Comparison of ENCODE assay signal across 32 cellular contexts in genomic region chr3:43962043-43962442, GRCh38.
"Had no signal": no experiment of that assay in that cellular context is flagged by ENCODE, and none has a peak within 500 bp of the region (broad histone marks: within the 10 kb centered on the region; RNA-seq: fewer than 3 reads in every experiment).

No MANE protein-coding gene starts in this region.

- H3K9me3 Mint-ChIP-seq: activated B cell treated with CpG ODN at 0.5 μM for 24 hours; activated CD4-positive, alpha-beta memory T cell treated with anti-CD3 and anti-CD28 coated beads for 36 hours; activated CD4-positive, alpha-beta T cell treated with anti-CD3 and anti-CD28 coated beads, Interleukin-2, amount 10 ng/mL, durations not matched to agents 7 days and 5 days; activated CD8-positive, alpha-beta T cell treated with anti-CD3 and anti-CD28 coated beads for 36 hours; activated naive CD4-positive, alpha-beta T cell treated with anti-CD3 and anti-CD28 coated beads for 36 hours; activated naive CD4-positive, alpha-beta T cell treated with anti-CD3 and anti-CD28 coated beads, Interleukin-2, amount 50 U/mL, for 72 hours; activated T-cell treated with anti-CD3 and anti-CD28 coated beads, Interleukin-2, amount 50 U/mL, for 4 hours; activated T-cell treated with anti-CD3 and anti-CD28 coated beads, Interleukin-2, amount 50 U/mL, for 72 hours; activated T-helper 1 cell treated with anti-CD3 and anti-CD28 coated beads, Interleukin-12 subunit alpha, Interleukin-12 subunit beta, Interleukin-2, Interleukin-4 antibody, amounts not matched to agents 30 ng/mL and 10 ng/mL and 1 ng/mL, durations not matched to agents 14 hours and 24 hours and 36 hours; activated T-helper 17 cell treated with anti-CD3 and anti-CD28 coated beads, Interleukin-2, amount 50 U/mL, for 72 hours; T-helper 1 cell treated with Interleukin-12 subunit alpha and Interleukin-12 subunit beta and Interleukin-4 antibody, amounts not matched to agents 30 μg/mL and 1 μg/mL, for 36 hours; T-helper 2 cell treated with Interferon-gamma antibody and Interleukin-4, amounts not matched to agents 5 μg/mL and 100 μg/mL, for 36 hours had no signal

- H3K27ac ChIP-seq: adrenal gland, body of pancreas, brain microvascular endothelial cell, breast epithelium, VCaP had no signal

- H3K4me3 ChIP-seq: adrenal gland, body of pancreas, breast epithelium had no signal

- H3K9me3 ChIP-seq: adrenal gland, body of pancreas, breast epithelium had no signal

- ATAC-seq: activated CD8-positive, alpha-beta T cell treated with anti-CD3 and anti-CD28 coated beads for 36 hours; activated naive CD4-positive, alpha-beta T cell treated with anti-CD3 and anti-CD28 coated beads, Interleukin-2, amount 50 U/mL, for 72 hours; activated T-cell treated with anti-CD3 and anti-CD28 coated beads, Interleukin-2, amount 50 U/mL, for 4 hours; activated T-cell treated with anti-CD3 and anti-CD28 coated beads, Interleukin-2, amount 50 U/mL, for 72 hours; activated T-helper 17 cell treated with anti-CD3 and anti-CD28 coated beads, Interleukin-2, amount 50 U/mL, for 72 hours; body of pancreas had no signal

- H3K27ac Mint-ChIP-seq: activated B cell treated with CpG ODN at 0.5 μM for 24 hours; activated CD4-positive, alpha-beta memory T cell treated with anti-CD3 and anti-CD28 coated beads for 36 hours; activated CD4-positive, alpha-beta T cell treated with anti-CD3 and anti-CD28 coated beads, Interleukin-2, amount 10 ng/mL, durations not matched to agents 7 days and 5 days; activated CD8-positive, alpha-beta T cell treated with anti-CD3 and anti-CD28 coated beads for 36 hours; activated naive CD4-positive, alpha-beta T cell treated with anti-CD3 and anti-CD28 coated beads for 36 hours; activated naive CD4-positive, alpha-beta T cell treated with anti-CD3 and anti-CD28 coated beads, Interleukin-2, amount 50 U/mL, for 72 hours; activated T-cell treated with anti-CD3 and anti-CD28 coated beads, Interleukin-2, amount 50 U/mL, for 72 hours; activated T-helper 1 cell treated with anti-CD3 and anti-CD28 coated beads, Interleukin-12 subunit alpha, Interleukin-12 subunit beta, Interleukin-2, Interleukin-4 antibody, amounts not matched to agents 30 ng/mL and 10 ng/mL and 1 ng/mL, durations not matched to agents 14 hours and 24 hours and 36 hours; activated T-helper 17 cell treated with anti-CD3 and anti-CD28 coated beads, Interleukin-2, amount 50 U/mL, for 72 hours; T-helper 1 cell treated with Interleukin-12 subunit alpha and Interleukin-12 subunit beta and Interleukin-4 antibody, amounts not matched to agents 30 μg/mL and 1 μg/mL, for 36 hours; T-helper 2 cell treated with Interferon-gamma antibody and Interleukin-4, amounts not matched to agents 5 μg/mL and 100 μg/mL, for 36 hours had no signal

- H3K4me3 Mint-ChIP-seq: activated B cell treated with CpG ODN at 0.5 μM for 24 hours; activated CD4-positive, alpha-beta memory T cell treated with anti-CD3 and anti-CD28 coated beads for 36 hours; activated CD4-positive, alpha-beta T cell treated with anti-CD3 and anti-CD28 coated beads, Interleukin-2, amount 10 ng/mL, durations not matched to agents 7 days and 5 days; activated CD8-positive, alpha-beta T cell treated with anti-CD3 and anti-CD28 coated beads for 36 hours; activated naive CD4-positive, alpha-beta T cell treated with anti-CD3 and anti-CD28 coated beads for 36 hours; activated T-cell treated with anti-CD3 and anti-CD28 coated beads, Interleukin-2, amount 50 U/mL, for 4 hours; activated T-cell treated with anti-CD3 and anti-CD28 coated beads, Interleukin-2, amount 50 U/mL, for 72 hours; activated T-helper 1 cell treated with anti-CD3 and anti-CD28 coated beads, Interleukin-12 subunit alpha, Interleukin-12 subunit beta, Interleukin-2, Interleukin-4 antibody, amounts not matched to agents 30 ng/mL and 10 ng/mL and 1 ng/mL, durations not matched to agents 14 hours and 24 hours and 36 hours; activated T-helper 17 cell treated with anti-CD3 and anti-CD28 coated beads, Interleukin-2, amount 50 U/mL, for 72 hours; T-helper 1 cell treated with Interleukin-12 subunit alpha and Interleukin-12 subunit beta and Interleukin-4 antibody, amounts not matched to agents 30 μg/mL and 1 μg/mL, for 36 hours; T-helper 2 cell treated with Interferon-gamma antibody and Interleukin-4, amounts not matched to agents 5 μg/mL and 100 μg/mL, for 36 hours had no signal

- H3K4me1 ChIP-seq: adrenal gland, body of pancreas, breast epithelium had no signal

- H3K4me1 Mint-ChIP-seq: activated B cell treated with CpG ODN at 0.5 μM for 24 hours; activated T-helper 17 cell treated with anti-CD3 and anti-CD28 coated beads, Interleukin-2, amount 50 U/mL, for 72 hours had no signal

- H3K27me3 ChIP-seq: body of pancreas, brain microvascular endothelial cell, breast epithelium had no signal

- DNase-seq: activated B cell treated with CpG ODN at 0.5 μM for 24 hours; activated CD4-positive, alpha-beta memory T cell treated with anti-CD3 and anti-CD28 coated beads for 36 hours; activated CD4-positive, alpha-beta T cell treated with anti-CD3 and anti-CD28 coated beads for 4 hours; activated CD4-positive, alpha-beta T cell treated with anti-CD3 and anti-CD28 coated beads, Interleukin-2, amount 10 ng/mL, durations not matched to agents 7 days and 5 days; activated CD4-positive, CD25-positive, alpha-beta regulatory T cell treated with anti-CD3 and anti-CD28 coated beads, Interleukin-2, amount 50 U/mL, for 72 hours; activated CD8-positive, alpha-beta memory T cell treated with anti-CD3 and anti-CD28 coated beads, Interleukin-2, amount 50 U/mL, for 4 hours; activated CD8-positive, alpha-beta T cell treated with anti-CD3 and anti-CD28 coated beads for 36 hours; activated effector memory CD4-positive, alpha-beta T cell treated with anti-CD3 and anti-CD28 coated beads, Interleukin-2, amount 50 U/mL, for 16 hours; activated gamma-delta T cell treated with Interleukin-2 at 50 U/mL for 16 hours; activated naive CD4-positive, alpha-beta T cell; activated naive CD4-positive, alpha-beta T cell treated with anti-CD3 and anti-CD28 coated beads for 36 hours; activated naive CD4-positive, alpha-beta T cell treated with anti-CD3 and anti-CD28 coated beads, Interleukin-2, amount 50 U/mL, for 16 hours; activated T-cell treated with anti-CD3 and anti-CD28 coated beads for 4 hours; activated T-cell treated with anti-CD3 and anti-CD28 coated beads, Interleukin-2, amount 50 U/mL, for 1 hour; activated T-cell treated with anti-CD3 and anti-CD28 coated beads, Interleukin-2, amount 50 U/mL, for 4 hours; activated T-cell treated with anti-CD3 and anti-CD28 coated beads, Interleukin-2, amount 50 U/mL, for 72 hours; adrenal gland; amniotic stem cell; aorta; body of pancreas; brain microvascular endothelial cell; central memory CD4-positive, alpha-beta T cell; T-helper 1 cell; T-helper 2 cell; T-helper 9 cell had no signal

- H3K27me3 Mint-ChIP-seq: activated B cell treated with CpG ODN at 0.5 μM for 24 hours had no signal

- H3K36me3 ChIP-seq: adrenal gland, brain microvascular endothelial cell, breast epithelium had no signal

- H3K36me3 Mint-ChIP-seq: activated CD4-positive, alpha-beta memory T cell treated with anti-CD3 and anti-CD28 coated beads for 36 hours; activated naive CD4-positive, alpha-beta T cell treated with anti-CD3 and anti-CD28 coated beads, Interleukin-2, amount 50 U/mL, for 72 hours had no signal
